ENCODE assay signal across 9 cellular contexts in genomic region chr9:121566401-121567141, GRCh38.
DNase-seq lines count a peak whose midpoint lies in the region; ATAC-seq and TF ChIP-seq lines count a peak whose summit lies in the region.
"Had no signal": no experiment of that assay in that cellular context is flagged by ENCODE, and none has a peak within 500 bp of the region (broad histone marks: within the 10 kb centered on the region; RNA-seq: fewer than 3 reads in every experiment).

No MANE protein-coding gene starts in this region.

- H3K4me1 ChIP-seq in lower lobe of right lung (peaks cover 31% of the 10 kb centered on the region), thoracic aorta (ENCODE audit: control insufficient read depth in 1 of 2, low read depth in 2 of 2) (peaks cover 26 to 60% of the 10 kb centered on the region in 2 donors), adrenal gland (replicated peaks in 1 of 2) (peaks cover 22 to 28% of the 10 kb centered on the region in 2 donors)

- WGBS in adrenal gland, 4 donors: 74 to 91% (median 78%) methylated on average over 20 to 21 of the region's 21 CpGs

- intact Hi-C loops in lower lobe of right lung (cut with DNase I): no loop called here
- intact Hi-C loops in adrenal gland (cut with DNase I): no loop called here

- H3K9me3 ChIP-seq in lower lobe of right lung: no peaks in the 10 kb centered on the region
- H3K9me3 ChIP-seq in thoracic aorta: no peaks in the 10 kb centered on the region
- no peaks in the 10 kb centered on the region for H3K9me3 ChIP-seq in adrenal gland (replicated peaks in 1 of 3)

- peak overlapping the region; percentile 50 to 91 for H3K27ac ChIP-seq in coronary artery
- H3K27ac ChIP-seq in lower lobe of right lung: peak overlapping the region; percentile 24
- H3K27ac ChIP-seq in thoracic aorta: peak overlapping the region; percentile 76 to 77
- H3K27ac ChIP-seq in adrenal gland: peak overlapping the region in 2 of 5 donors; percentile 56 to 72
- H3K27ac ChIP-seq: HL-60 had no signal

- no peak for TF ChIP-seq POLR2A in adrenal gland (IDR thresholded peaks at IDR 0.05)

- TF ChIP-seq CTCF in coronary artery (IDR thresholded peaks at IDR 0.05) (no peak), lower lobe of right lung (IDR thresholded peaks at IDR 0.05) (no peak), thoracic aorta (IDR thresholded peaks at IDR 0.05) (no peak), adrenal gland (IDR thresholded peaks at IDR 0.05) (no peak)

- no peak for ATAC-seq in lower lobe of right lung
- ATAC-seq in thoracic aorta (ENCODE audit: insufficient number of reproducible peaks, low FRiP score, low read depth): peak; percentile 14

- peak; percentile 18 for DNase-seq in NCI-H1694 treated with DMSO at 0.1 percent for 48 hours (lab: John Stamatoyannopoulos, UW)
- DNase-seq in coronary artery (ENCODE audit: low spot score): no peak
- DNase-seq in lower lobe of right lung: no peak
- peak; percentile 55 for DNase-seq in thoracic aorta (ENCODE audit: low spot score)
- DNase-seq in adrenal gland: no peak
- DNase-seq in KBM-7: no peak
- DNase-seq in NCI-H187 treated with DMSO at 0.1 percent for 48 hours (lab: John Stamatoyannopoulos, UW): no peak
- DNase-seq in stimulated activated CD4-positive, alpha-beta T cell treated with anti-CD3 and anti-CD28 coated beads, Interleukin-2, amount 100 ng/mL, for 24 hours: no peak

- peak overlapping the region; percentile 65 for H3K4me3 ChIP-seq in coronary artery
- peak overlapping the region; percentile 25 for H3K4me3 ChIP-seq in lower lobe of right lung
- peak overlapping the region; percentile 71 for H3K4me3 ChIP-seq in thoracic aorta
- no peak overlapping the region for H3K4me3 ChIP-seq in adrenal gland

- H3K27me3 ChIP-seq in lower lobe of right lung (ENCODE audit: low read depth): no peaks in the 10 kb centered on the region
- H3K27me3 ChIP-seq in thoracic aorta (replicated peaks; ENCODE audit: insufficient read depth): no peaks in the 10 kb centered on the region
- H3K27me3 ChIP-seq in adrenal gland: no peaks in the 10 kb centered on the region

- in situ Hi-C loops in KBM-7 (cut with MboI; ENCODE audit: low pct_unique_long_range_greater_than_20kb, low sequenced_read_pairs): no loop called here

- H3K36me3 ChIP-seq in lower lobe of right lung (no peaks in the 10 kb centered on the region), thoracic aorta (no peaks in the 10 kb centered on the region), adrenal gland (replicated peaks in 1 of 2) (no peaks in the 10 kb centered on the region)

Comparison
In these comparisons a context has a peak if more than half of its experiments do, and no peak if none do; other contexts are left out.
1. DNase-seq: peak in NCI-H1694 treated with DMSO at 0.1 percent for 48 hours (single experiment) and thoracic aorta (single experiment); none in coronary artery (single experiment), lower lobe of right lung (single experiment), adrenal gland (0 of 7), KBM-7 (single experiment), NCI-H187 treated with DMSO at 0.1 percent for 48 hours (single experiment) and stimulated activated CD4-positive, alpha-beta T cell treated with anti-CD3 and anti-CD28 coated beads, Interleukin-2, amount 100 ng/mL, for 24 hours (0 of 2).
2. H3K4me3 ChIP-seq: peak in coronary artery (single experiment), lower lobe of right lung (single experiment) and thoracic aorta (single experiment); none in adrenal gland (0 of 4).